9 cellular contexts compared by ENCODE assay signal in the genomic region with DNA sequence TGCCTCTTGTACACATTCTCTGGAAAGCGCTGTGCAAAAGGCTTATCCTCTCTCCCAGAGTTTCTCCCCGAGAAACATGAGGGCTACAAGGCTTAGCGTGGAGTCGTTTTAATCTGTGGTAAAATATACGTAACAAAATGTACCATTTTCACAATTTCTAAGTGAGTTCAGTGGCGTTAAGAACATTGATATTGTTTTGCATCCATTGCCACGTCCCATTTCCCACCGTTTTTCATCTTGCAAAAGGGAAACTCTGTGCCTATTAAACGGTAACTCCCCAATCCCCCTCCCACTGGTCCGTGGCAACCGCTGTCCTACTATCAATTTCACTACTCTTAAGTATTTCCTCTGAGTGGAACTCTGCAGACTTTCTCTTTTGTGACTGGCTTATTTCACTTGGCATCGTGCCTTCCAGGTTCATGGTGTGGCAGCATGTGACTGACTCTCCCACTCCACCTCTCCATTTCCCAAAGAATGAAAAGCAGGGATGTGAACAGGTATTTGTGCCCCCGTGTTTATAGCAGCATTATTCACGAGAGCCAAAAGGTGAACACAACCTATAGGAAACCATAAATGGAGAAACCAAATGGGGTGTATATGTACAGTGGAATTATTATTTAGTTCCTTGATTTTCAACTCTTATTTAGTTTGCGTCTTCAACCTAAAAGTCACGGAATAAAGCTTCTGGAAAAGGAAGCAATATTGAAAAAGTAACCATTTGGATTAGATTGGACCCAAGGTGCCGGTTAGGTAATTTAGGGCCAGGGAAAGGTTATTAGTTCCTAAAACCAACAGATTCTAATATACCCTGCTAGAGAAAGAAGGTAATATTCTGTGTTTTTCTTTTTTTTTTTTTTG. TPM values are rescaled to one million over a fixed set of nuclear protein-coding genes. Genes with fewer than 3 reads are reported as not detected.
DNase-seq lines count a peak whose midpoint lies in the region; ATAC-seq and TF ChIP-seq lines count a peak whose summit lies in the region.
"Had no signal": no experiment of that assay in that cellular context is flagged by ENCODE, and none has a peak within 500 bp of the region (broad histone marks: within the 10 kb centered on the region; RNA-seq: fewer than 3 reads in every experiment).

No MANE protein-coding gene starts in this region.

- TF ChIP-seq CTCF in HL-60 (IDR thresholded peaks at IDR 0.05; ENCODE audit: insufficient read depth, low read length), result no peak
- no peak for TF ChIP-seq CTCF in glutamatergic neuron (IDR thresholded peaks at IDR 0.05; ENCODE audit: partially characterized antibody, unreplicated experiment)

- H3K27ac Mint-ChIP-seq in CD4-positive, alpha-beta memory T cell, result peak overlapping the region; percentile 96 to 99 (median 98)
- H3K27ac Mint-ChIP-seq in activated naive CD4-positive, alpha-beta T cell treated with anti-CD3 and anti-CD28 coated beads, Interleukin-2, amount 50 U/mL, for 72 hours, result peak overlapping the region; percentile 96 to 97
- H3K27ac Mint-ChIP-seq in glutamatergic neuron (ENCODE audit: unreplicated experiment), result peak overlapping the region; percentile 99

- peak overlapping the region; percentile 47 to 57 for H3K4me3 ChIP-seq in CD4-positive, alpha-beta memory T cell (ENCODE audit: low read length in 2 of 2)
- peak overlapping the region; percentile 88 for H3K4me3 ChIP-seq in HL-60 (replicated peaks; ENCODE audit: insufficient read depth, low read length)

- POLR2A ChIA-PET in CD4-positive, alpha-beta memory T cell (lab: Charles Lee; ENCODE audit: partially characterized antibody), result interaction anchor here (0.6 to 1.7 kb wide), 5 partner anchors 13 to 1240 kb away, joined by 3 to 11 read pairs (median 5); partner anchors contain the start of genes BCAS3 and PPM1D

- no peaks in the 10 kb centered on the region for H3K9me3 Mint-ChIP-seq in CD4-positive, alpha-beta memory T cell
- no peaks in the 10 kb centered on the region for H3K9me3 Mint-ChIP-seq in activated naive CD4-positive, alpha-beta T cell treated with anti-CD3 and anti-CD28 coated beads, Interleukin-2, amount 50 U/mL, for 72 hours
- peaks cover 17% of the 10 kb centered on the region for H3K9me3 Mint-ChIP-seq in glutamatergic neuron (ENCODE audit: unreplicated experiment)

- H3K4me1 Mint-ChIP-seq in CD4-positive, alpha-beta memory T cell, result peaks cover 27 to 47% (median 34%) of the 10 kb centered on the region in 4 donors
- H3K4me1 Mint-ChIP-seq in glutamatergic neuron (ENCODE audit: low read depth, unreplicated experiment), result peaks cover 17% of the 10 kb centered on the region

- peak overlapping the region; percentile 84 for H3K27ac ChIP-seq in CD4-positive, alpha-beta memory T cell (ENCODE audit: low read depth, low read length)
- peak overlapping the region; percentile 97 for H3K27ac ChIP-seq in HL-60 (replicated peaks)

- H3K4me3 Mint-ChIP-seq in CD4-positive, alpha-beta memory T cell, result peak overlapping the region; percentile 92 to 97 (median 95)
- peak overlapping the region; percentile 95 for H3K4me3 Mint-ChIP-seq in glutamatergic neuron (ENCODE audit: unreplicated experiment)

- H3K36me3 ChIP-seq in CD4-positive, alpha-beta memory T cell (ENCODE audit: insufficient read depth, low read length), result no peaks in the 10 kb centered on the region

- peaks cover 27% of the 10 kb centered on the region for H3K4me1 ChIP-seq in CD4-positive, alpha-beta memory T cell (ENCODE audit: insufficient read depth, low read length)

- peaks cover 0 to 17% of the 10 kb centered on the region in 2 donors for H3K36me3 Mint-ChIP-seq in CD4-positive, alpha-beta memory T cell
- peaks cover 9 to 12% of the 10 kb centered on the region in 2 donors for H3K36me3 Mint-ChIP-seq in activated naive CD4-positive, alpha-beta T cell treated with anti-CD3 and anti-CD28 coated beads, Interleukin-2, amount 50 U/mL, for 72 hours
- no peaks in the 10 kb centered on the region for H3K36me3 Mint-ChIP-seq in glutamatergic neuron (ENCODE audit: unreplicated experiment)

- intact Hi-C loops in CD4-positive, alpha-beta memory T cell (cut with micrococcal nuclease), result loop anchor here (1.0 to 5.0 kb wide), 6 partner anchors 28 to 501 kb away; partner anchors contain the start of genes APPBP2, BCAS3, HEATR6 and RPS6KB1

- ATAC-seq in activated naive CD4-positive, alpha-beta T cell treated with anti-CD3 and anti-CD28 coated beads, Interleukin-2, amount 50 U/mL, for 72 hours, result peak in 1 of 2 donors; percentile 33

- no peaks in the 10 kb centered on the region for H3K9me3 ChIP-seq in CD4-positive, alpha-beta memory T cell (ENCODE audit: control insufficient read depth in 1 of 2, low read length in 2 of 2)

- no peaks in the 10 kb centered on the region for H3K27me3 ChIP-seq in CD4-positive, alpha-beta memory T cell (ENCODE audit: insufficient read depth, low read length)
- H3K27me3 ChIP-seq in HL-60 (ENCODE audit: insufficient read depth, poor library complexity, severe bottlenecking), result no peaks in the 10 kb centered on the region

- no peaks in the 10 kb centered on the region for H3K27me3 Mint-ChIP-seq in CD4-positive, alpha-beta memory T cell
- H3K27me3 Mint-ChIP-seq in glutamatergic neuron (ENCODE audit: unreplicated experiment), result peaks cover 14% of the 10 kb centered on the region

- CTCF ChIA-PET in CD4-positive, alpha-beta memory T cell (lab: Charles Lee; ENCODE audit: partially characterized antibody), result interaction anchor here (1.3 to 1.4 kb wide), 2 partner anchors 26 to 28 kb away, joined by 4 to 5 read pairs; no protein-coding TSS in a partner anchor

- DNase-seq in CD4-positive, alpha-beta memory T cell, result peak; percentile 7 to 39 (median 18)
- DNase-seq in HL-60 (ENCODE audit: low read depth in 1 of 2, low spot score in 1 of 2) (peak in 1 of 2 experiments; percentile 64), NOMO-1 treated with DMSO at 0.1 percent for 48 hours (lab: John Stamatoyannopoulos, UW; ENCODE audit: unreplicated experiment) (peak; percentile 40), glutamatergic neuron (no peak), renal cortical epithelial cell (ENCODE audit: low read depth) (peak; percentile 84), activated gamma-delta T cell (lab: John Stamatoyannopoulos, UW) (no peak)
- DNase-seq in activated naive CD4-positive, alpha-beta T cell treated with anti-CD3 and anti-CD28 coated beads, Interleukin-2, amount 50 U/mL, for 72 hours (ENCODE audit: low spot score in 2 of 2), result peak in 1 of 2 donors; percentile 31
- no peak for DNase-seq in NK-92 treated with Interleukin-12 subunit alpha and Interleukin-12 subunit beta, amount 100 ng/mL, for 24 hours (lab: John Stamatoyannopoulos, UW)

RNA-seq across cellular contexts. Expression of gene USP32, which starts 1.1 kb away (rescaled TPM):
- total RNA-seq in CD4-positive, alpha-beta memory T cell, result 10 to 100 TPM; 31.1 to 36.2 TPM
- polyA plus RNA-seq in CD4-positive, alpha-beta memory T cell, result 1 to 10 TPM; 2.6 to 9.7 TPM
- 10 to 100 TPM; 42.6 to 51.5 TPM for total RNA-seq in activated naive CD4-positive, alpha-beta T cell treated with anti-CD3 and anti-CD28 coated beads, Interleukin-2, amount 50 U/mL, for 72 hours
- total RNA-seq in glutamatergic neuron (ENCODE audit: unreplicated experiment), result 59.6 TPM
- total RNA-seq in renal cortical epithelial cell, result 41.2 and 92.6 TPM in 2 replicates

RNA-seq across cellular contexts. Expression of gene CHCT1, which starts 29.2 kb away (rescaled TPM):
- total RNA-seq in CD4-positive, alpha-beta memory T cell, result not detected
- under 1 TPM in 1 of 2 donors, not detected in 1; 0.54 TPM for polyA plus RNA-seq in CD4-positive, alpha-beta memory T cell
- 1 to 10 TPM in 1 of 2 donors, under 1 TPM in 1; 0.41 to 2.7 TPM for total RNA-seq in activated naive CD4-positive, alpha-beta T cell treated with anti-CD3 and anti-CD28 coated beads, Interleukin-2, amount 50 U/mL, for 72 hours
- total RNA-seq in glutamatergic neuron (ENCODE audit: unreplicated experiment) (not detected), renal cortical epithelial cell (not detected in 2 replicates)
- total RNA-seq: NCI-H460 had no signal

Comparison
In these comparisons a context has a peak if more than half of its experiments do, and no peak if none do; other contexts are left out.
1. DNase-seq: peak in CD4-positive, alpha-beta memory T cell (5 of 5), NOMO-1 treated with DMSO at 0.1 percent for 48 hours (single experiment) and renal cortical epithelial cell (single experiment); none in glutamatergic neuron (single experiment), activated gamma-delta T cell (single experiment) and NK-92 treated with Interleukin-12 subunit alpha and Interleukin-12 subunit beta, amount 100 ng/mL, for 24 hours (single experiment).
2. Peak in every context shown above with its lines, with median percentiles within 50 percentile points of each other: H3K27ac Mint-ChIP-seq.